Comparison of ENCODE assay signal across 30 cellular contexts in the genomic region with DNA sequence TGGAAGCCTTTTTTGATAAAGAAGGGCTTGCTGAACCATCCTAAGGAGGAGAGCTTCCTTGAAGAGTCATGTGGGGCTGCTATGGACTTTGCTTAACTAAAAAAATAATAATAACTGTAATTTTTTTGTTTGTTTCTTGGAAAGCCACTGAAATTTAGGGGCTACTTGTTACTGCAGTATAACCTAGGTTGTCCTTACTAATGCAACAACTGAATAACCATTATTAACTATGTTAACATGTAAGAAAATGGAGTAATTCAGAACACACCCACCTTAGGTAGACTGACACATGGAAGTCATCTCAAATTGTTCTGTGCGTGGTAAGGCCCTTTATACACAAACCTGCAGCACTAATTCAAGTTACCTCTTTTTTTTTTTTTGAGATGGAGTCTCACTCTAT.
"Had no signal": no experiment of that assay in that cellular context is flagged by ENCODE, and none has a peak within 500 bp of the region (broad histone marks: within the 10 kb centered on the region; RNA-seq: fewer than 3 reads in every experiment).

No MANE protein-coding gene starts in this region.

- H3K27me3 ChIP-seq: MG63 had no signal

- DNase-seq: Karpas-422, Kasumi-1, MG63, MM.1S, MV-4-11, NCI-H1048, NCI-H1092, NCI-H1092 treated with DMSO at 0.1 percent for 48 hours, NCI-H1105, NCI-H1417, NCI-H1417 treated with DMSO at 0.1 percent for 48 hours, NCI-H1436, NCI-H1436 treated with DMSO at 0.1 percent for 48 hours, NCI-H146, NCI-H1694, NCI-H1694 treated with DMSO at 0.1 percent for 48 hours, NCI-H187, NCI-H187 treated with DMSO at 0.1 percent for 48 hours, NCI-H1930, NCI-H2029 treated with DMSO at 0.1 percent for 48 hours, NCI-H2081, NCI-H2081 treated with DMSO at 0.1 percent for 48 hours, NCI-H2107, NCI-H2227 treated with DMSO at 0.1 percent for 48 hours, NCI-H226, NCI-H345, NCI-H446, NCI-H446 treated with DMSO at 0.1 percent for 48 hours, NCI-H510A, NCI-H510A treated with DMSO at 0.1 percent for 48 hours had no signal

- H3K4me3 ChIP-seq: MG63 had no signal

- H3K9me3 ChIP-seq: MG63 had no signal

- H3K36me3 ChIP-seq: MG63 had no signal
